In the genomic region with DNA sequence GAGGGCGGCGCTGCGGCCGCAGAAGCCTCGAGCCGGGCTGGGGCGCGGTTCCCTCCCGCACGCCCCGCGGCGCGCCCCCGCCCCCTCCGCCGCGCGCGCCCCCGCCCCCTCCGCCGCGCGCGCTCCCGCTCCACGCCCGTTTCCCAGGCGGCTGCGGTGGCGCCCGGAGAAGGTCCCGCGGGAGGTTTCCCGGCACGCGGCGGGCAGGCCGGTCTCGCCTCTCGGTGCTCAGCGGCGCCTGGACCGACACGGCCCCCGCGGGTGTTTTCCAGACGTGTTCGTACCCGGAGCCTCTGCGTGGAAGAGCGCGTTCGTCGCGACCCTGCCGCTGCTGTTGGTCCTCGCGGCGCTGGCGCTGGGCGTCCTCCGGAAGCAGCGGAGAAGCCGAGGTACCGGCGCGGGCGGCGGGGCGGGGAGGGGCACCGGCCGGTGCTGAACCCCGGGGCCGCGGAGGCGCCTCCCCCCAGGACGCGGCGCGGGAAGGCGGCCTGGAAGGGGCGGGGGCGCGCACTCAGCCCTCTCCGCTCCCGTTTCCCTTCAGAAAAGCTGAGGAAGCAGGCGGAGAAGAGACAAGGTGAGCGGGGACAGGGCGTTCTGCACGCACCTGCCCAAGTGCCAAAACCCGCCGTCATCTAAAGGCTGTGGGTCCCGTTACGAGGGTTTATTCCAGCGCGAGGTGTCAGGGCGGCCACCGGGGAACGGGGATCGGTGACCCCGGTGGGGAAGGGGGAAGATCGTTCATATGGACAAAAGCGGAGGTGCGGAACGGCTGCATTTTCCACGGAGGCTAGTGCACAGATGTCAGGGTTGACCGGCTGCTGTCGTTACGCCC, we compare ENCODE assay signal across 8 cellular contexts. TPM values are rescaled to one million over a fixed set of nuclear protein-coding genes. Genes with fewer than 3 reads are reported as not detected.
DNase-seq lines count a peak whose midpoint lies in the region; ATAC-seq and TF ChIP-seq lines count a peak whose summit lies in the region.

No MANE protein-coding gene starts in this region.

- peaks cover 13 to 96% (median 89%) of the 10 kb centered on the region in 7 donors for H3K27me3 ChIP-seq in heart right ventricle

- H3K27me3 Mint-ChIP-seq in activated T-cell treated with anti-CD3 and anti-CD28 coated beads, Interleukin-2, amount 50 U/mL, for 24 hours = peaks cover 86% of the 10 kb centered on the region

- intact Hi-C loops in heart right ventricle (cut with DNase I) = loop anchor here in 2 of 10 donors (10.0 kb wide), 2 partner anchors 102 to 188 kb away; a partner anchor contains a TSS

- peak overlapping the region; percentile 40 to 68 (median 54) for H3K4me3 ChIP-seq in heart right ventricle
- peak overlapping the region; percentile 32 for H3K4me3 ChIP-seq in retinal pigment epithelial cell (ENCODE audit: low read length)

- peak; percentile 47 for DNase-seq in activated T-cell treated with anti-CD3 and anti-CD28 coated beads, Interleukin-2, amount 50 U/mL, for 24 hours
- DNase-seq in activated T-cell treated with anti-CD3 and anti-CD28 coated beads for 4 hours = no peak
- DNase-seq in activated CD8-positive, alpha-beta memory T cell treated with anti-CD3 and anti-CD28 coated beads for 24 hours = peak; percentile 66
- DNase-seq in heart right ventricle = no peak
- DNase-seq in retinal pigment epithelial cell (ENCODE audit: low read depth) = no peak
- no peak for DNase-seq in NCI-H128 (lab: John Stamatoyannopoulos, UW; ENCODE audit: unreplicated experiment)
- no peak for DNase-seq in amygdala (lab: John Stamatoyannopoulos, UW)

- H3K4me3 Mint-ChIP-seq in activated T-cell treated with anti-CD3 and anti-CD28 coated beads, Interleukin-2, amount 50 U/mL, for 24 hours = peak overlapping the region; percentile 64

- no peaks in the 10 kb centered on the region for H3K9me3 Mint-ChIP-seq in activated T-cell treated with anti-CD3 and anti-CD28 coated beads, Interleukin-2, amount 50 U/mL, for 24 hours

- peak in 7 of 8 donors; percentile 29 to 65 (median 48) for ATAC-seq in heart right ventricle
- no peak for ATAC-seq in GM18505 (IDR thresholded peaks at IDR 0.05; ENCODE audit: unreplicated experiment)

- peaks cover 0 to 29% (median 0%) of the 10 kb centered on the region in 9 donors for H3K36me3 ChIP-seq in heart right ventricle

- H3K27ac Mint-ChIP-seq in activated T-cell treated with anti-CD3 and anti-CD28 coated beads, Interleukin-2, amount 50 U/mL, for 24 hours = no peak overlapping the region

- no peaks in the 10 kb centered on the region for H3K9me3 ChIP-seq in heart right ventricle

- TF ChIP-seq POLR2A in GM18505 (IDR thresholded peaks at IDR 0.05; ENCODE audit: borderline replicate concordance, extremely low read depth, insufficient read depth, insufficient read length) = no peak

- 1% methylated on average over 81 to 111 of the region's 111 CpGs for WGBS in heart right ventricle, 2 donors

- TF ChIP-seq CTCF in heart right ventricle (IDR thresholded peaks at IDR 0.05) (no peak), retinal pigment epithelial cell (conservative IDR thresholded peaks at IDR 0.05; ENCODE audit: low read depth, low read length) (no peak)

- H3K27ac ChIP-seq in heart right ventricle = peak overlapping the region; percentile 65 to 92 (median 82)

- H3K36me3 Mint-ChIP-seq in activated T-cell treated with anti-CD3 and anti-CD28 coated beads, Interleukin-2, amount 50 U/mL, for 24 hours (ENCODE audit: low read depth) = no peaks in the 10 kb centered on the region

- peaks cover 0 to 61% (median 32%) of the 10 kb centered on the region in 9 donors for H3K4me1 ChIP-seq in heart right ventricle

- peaks cover 15% of the 10 kb centered on the region for H3K4me1 Mint-ChIP-seq in activated T-cell treated with anti-CD3 and anti-CD28 coated beads, Interleukin-2, amount 50 U/mL, for 24 hours (ENCODE audit: low read depth)

RNA-seq across cellular contexts. Expression of a gene that starts 13.1 kb away (rescaled TPM):
- total RNA-seq in heart right ventricle = 100 to 1,000 TPM in 2 of 10 donors, 10 to 100 TPM in 8; 16.0 to 140 (median 29.2) TPM
- polyA plus RNA-seq in heart right ventricle = 100 to 1,000 TPM in 1 of 2 donors, 10 to 100 TPM in 1; 38.8 to 254 TPM

Comparison
In these comparisons a context has a peak if more than half of its experiments do, and no peak if none do; other contexts are left out.
1. DNase-seq: peak in activated T-cell treated with anti-CD3 and anti-CD28 coated beads, Interleukin-2, amount 50 U/mL, for 24 hours (single experiment) and activated CD8-positive, alpha-beta memory T cell treated with anti-CD3 and anti-CD28 coated beads for 24 hours (single experiment); none in activated T-cell treated with anti-CD3 and anti-CD28 coated beads for 4 hours (single experiment), heart right ventricle (0 of 2), retinal pigment epithelial cell (single experiment), NCI-H128 (single experiment) and amygdala (0 of 56).